1 cellular context compared by ENCODE assay signal in genomic region chr4:90825849-90826248, GRCh38.
TF ChIP-seq lines count a peak whose summit lies in the region.

No MANE protein-coding gene starts in this region.

TF ChIP-seq in neural cell, 6 proteins besides CTCF, POLR2A, EP300 and RAD21 (continued from another document):
- TF ChIP-seq REST (IDR thresholded peaks at IDR 0.05; ENCODE audit: borderline replicate concordance): no peak
- no peak for TF ChIP-seq TAF1 (IDR thresholded peaks at IDR 0.05; ENCODE audit: low read depth)
